18 cellular contexts compared by ENCODE assay signal in genomic region chr20:41261790-41262717, GRCh38.
DNase-seq lines count a peak whose midpoint lies in the region; ATAC-seq lines count a peak whose summit lies in the region.
"Had no signal": no experiment of that assay in that cellular context is flagged by ENCODE, and none has a peak within 500 bp of the region (broad histone marks: within the 10 kb centered on the region; RNA-seq: fewer than 3 reads in every experiment).

No MANE protein-coding gene starts in this region.

- peak overlapping the region; percentile 48 for H3K27ac ChIP-seq in caudate nucleus (ENCODE audit: low read depth, low read length)
- H3K27ac ChIP-seq: SK-N-MC had no signal

- peak; percentile 67 for DNase-seq in HPDE6-E6E7 (ENCODE audit: extremely low spot score)
- peak; percentile 57 for DNase-seq in OCI-M1 (lab: John Stamatoyannopoulos, UW)
- DNase-seq in caudate nucleus (lab: John Stamatoyannopoulos, UW): peak in 23 of 61 donors; percentile 3 to 80 (median 22)
- DNase-seq in kidney tubule cell (ENCODE audit: low spot score): peak; percentile 72
- DNase-seq in AG08395 (ENCODE audit: low spot score): no peak
- DNase-seq in NCI-H82 treated with DMSO at 0.1 percent for 48 hours (lab: John Stamatoyannopoulos, UW; ENCODE audit: unreplicated experiment): no peak
- DNase-seq: activated CD4-positive, alpha-beta T cell treated with anti-CD3 and anti-CD28 coated beads, Interleukin-2, amount 50 U/mL, for 4 hours; anterior cingulate cortex; dorsolateral prefrontal cortex; naive thymus-derived CD4-positive, alpha-beta T cell; NCI-H2107; occipital lobe; stimulated activated CD8-positive, alpha-beta memory T cell treated with anti-CD3 and anti-CD28 coated beads, Interleukin-4, amount 100 ng/mL, for 48 hours; T-helper 17 cell had no signal

- ATAC-seq in HG02588 (IDR thresholded peaks at IDR 0.05; ENCODE audit: unreplicated experiment) (no peak), HG03378 (IDR thresholded peaks at IDR 0.05; ENCODE audit: unreplicated experiment) (no peak)
- ATAC-seq: activated T-helper 17 cell treated with anti-CD3 and anti-CD28 coated beads, Interleukin-2, amount 50 U/mL, for 72 hours; naive thymus-derived CD4-positive, alpha-beta T cell; T-helper 17 cell had no signal

Comparison
In these comparisons a context has a peak if more than half of its experiments do, and no peak if none do; other contexts are left out.
1. DNase-seq: peak in HPDE6-E6E7 (single experiment), OCI-M1 (single experiment) and kidney tubule cell (single experiment); none in AG08395 (single experiment) and NCI-H82 treated with DMSO at 0.1 percent for 48 hours (single experiment).